Comparison of ENCODE assay signal across 14 cellular contexts in the genomic region with DNA sequence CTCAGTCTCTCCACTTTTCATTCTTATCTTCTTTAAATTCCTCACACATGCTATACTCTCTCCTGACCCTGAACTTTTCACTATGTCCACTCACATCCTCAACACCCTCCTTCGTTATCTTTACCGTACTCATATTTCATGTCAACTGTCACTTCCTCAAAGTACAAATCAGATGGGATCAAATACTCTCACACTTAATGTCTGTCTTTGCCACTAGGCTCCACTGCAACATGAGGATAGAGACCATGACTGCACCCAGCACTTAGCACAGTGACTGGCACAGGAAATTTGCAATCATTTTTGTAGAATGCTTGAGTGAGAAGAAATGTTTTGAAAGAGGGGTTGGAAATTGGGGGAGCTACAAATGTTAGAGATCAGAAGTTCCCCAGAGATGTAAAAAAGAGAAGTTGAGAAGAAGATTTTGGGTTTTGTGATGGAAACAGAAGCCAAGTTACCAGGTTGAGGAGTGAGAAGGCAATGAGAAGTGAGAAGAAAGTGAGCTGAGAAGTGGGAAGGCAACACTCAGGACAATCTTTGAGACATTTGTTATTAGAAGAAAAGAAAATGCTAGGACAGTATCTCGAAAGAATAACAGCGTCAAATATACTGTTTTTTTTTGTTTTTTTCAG.
A peak's percentile ranks its signal among the peaks of the same experiment; 100 is the strongest.
DNase-seq lines count a peak whose midpoint lies in the region; ATAC-seq and TF ChIP-seq lines count a peak whose summit lies in the region.
"Had no signal": no experiment of that assay in that cellular context is flagged by ENCODE, and none has a peak within 500 bp of the region (broad histone marks: within the 10 kb centered on the region; RNA-seq: fewer than 3 reads in every experiment).

No MANE protein-coding gene starts in this region.

- DNase-seq in NOMO-1 treated with dmso at 0.1 percent for 144 hours (lab: John Stamatoyannopoulos, UW; ENCODE audit: unreplicated experiment) (peak; percentile 9), activated B cell treated with CpG ODN at 0.5 μM for 24 hours (no peak)
- DNase-seq in naive thymus-derived CD8-positive, alpha-beta T cell = peak in 1 of 10 donors; percentile 1
- no peak for DNase-seq in stimulated activated CD4-positive, alpha-beta T cell treated with anti-CD3 and anti-CD28 coated beads, Interleukin-2, amount 100 ng/mL, for 48 hours
- DNase-seq: DMS79 treated with DMSO at 0.1 percent for 48 hours, KBM-7, NCI-H1694 treated with DMSO at 0.1 percent for 48 hours, NCI-H226, NCI-H524 treated with DMSO at 0.1 percent for 48 hours, SHP77 had no signal

- ATAC-seq in activated B cell treated with CpG ODN at 0.5 μM for 24 hours (ENCODE audit: low read depth) = peak; percentile 84
- ATAC-seq in naive thymus-derived CD8-positive, alpha-beta T cell = peak; percentile 45 to 49
- ATAC-seq in HG03175 (IDR thresholded peaks at IDR 0.05; ENCODE audit: unreplicated experiment) = no peak
- no peak for ATAC-seq in GM18858 (IDR thresholded peaks at IDR 0.05; ENCODE audit: unreplicated experiment)

- no peaks in the 10 kb centered on the region for H3K36me3 ChIP-seq in Loucy (ENCODE audit: insufficient read depth, low read length)

- intact Hi-C loops in activated B cell treated with CpG ODN at 0.5 μM for 24 hours (cut with micrococcal nuclease) = loop anchor here (1.0 kb wide), 2 partner anchors 58 to 166 kb away; no protein-coding TSS in a partner anchor

- H4K20me1 ChIP-seq in Loucy (ENCODE audit: insufficient read depth, low read length, poor library complexity, severe bottlenecking) = no peaks in the 10 kb centered on the region

- no peak overlapping the region for H3K4me3 ChIP-seq in Loucy (ENCODE audit: low read length, poor library complexity, severe bottlenecking)
- H3K4me3 ChIP-seq: SK-N-MC had no signal

- TF ChIP-seq CTCF in Loucy (conservative IDR thresholded peaks at IDR 0.05; ENCODE audit: low read length) (0 out of 2 replicates have a peak, but pooled peaks have one; percentile 17), activated B cell treated with CpG ODN at 0.5 μM for 24 hours (IDR thresholded peaks at IDR 0.05) (no peak)

- CTCF ChIA-PET in activated B cell treated with CpG ODN at 0.5 μM for 24 hours (lab: Charles Lee) = interaction anchor here (1.0 to 2.5 kb wide), 3 partner anchors 49 to 167 kb away, joined by 3 to 17 read pairs (median 5); no protein-coding TSS in a partner anchor

- no peak overlapping the region for H3K4me3 Mint-ChIP-seq in activated B cell treated with CpG ODN at 0.5 μM for 24 hours
- no peak overlapping the region for H3K4me3 Mint-ChIP-seq in naive thymus-derived CD8-positive, alpha-beta T cell

- no peaks in the 10 kb centered on the region for H3K9me2 ChIP-seq in Loucy (replicated peaks; ENCODE audit: low read depth, low read length)

- H3K4me1 ChIP-seq in Loucy (ENCODE audit: insufficient read depth, low read length, poor library complexity, severe bottlenecking) = no peaks in the 10 kb centered on the region

- no peaks in the 10 kb centered on the region for H3K9me3 ChIP-seq in Loucy (ENCODE audit: insufficient read depth, low read depth, low read length)

- peaks cover 7% of the 10 kb centered on the region for H3K4me1 Mint-ChIP-seq in activated B cell treated with CpG ODN at 0.5 μM for 24 hours
- H3K4me1 Mint-ChIP-seq in naive thymus-derived CD8-positive, alpha-beta T cell = peaks cover 0 to 5% (median 2%) of the 10 kb centered on the region in 4 donors

- no peaks in the 10 kb centered on the region for H3K27me3 Mint-ChIP-seq in activated B cell treated with CpG ODN at 0.5 μM for 24 hours
- no peaks in the 10 kb centered on the region for H3K27me3 Mint-ChIP-seq in naive thymus-derived CD8-positive, alpha-beta T cell

- no peaks in the 10 kb centered on the region for H3K9me3 Mint-ChIP-seq in activated B cell treated with CpG ODN at 0.5 μM for 24 hours
- no peaks in the 10 kb centered on the region for H3K9me3 Mint-ChIP-seq in naive thymus-derived CD8-positive, alpha-beta T cell

- H3K36me3 Mint-ChIP-seq in activated B cell treated with CpG ODN at 0.5 μM for 24 hours (ENCODE audit: low read depth) = peaks cover 15% of the 10 kb centered on the region
- H3K36me3 Mint-ChIP-seq in naive thymus-derived CD8-positive, alpha-beta T cell = peaks cover 16 to 26% (median 19%) of the 10 kb centered on the region in 3 donors

- H3K27me3 ChIP-seq in Loucy (ENCODE audit: insufficient read depth, low read length, poor library complexity, severe bottlenecking) = no peaks in the 10 kb centered on the region

- no peaks in the 10 kb centered on the region for H3K79me2 ChIP-seq in Loucy (ENCODE audit: insufficient read depth, low read length)

- no peak overlapping the region for H3K4me2 ChIP-seq in Loucy (ENCODE audit: low read depth, low read length, poor library complexity, severe bottlenecking)

- no peaks in the 10 kb centered on the region for H3F3A ChIP-seq in Loucy (ENCODE audit: low read depth)

- POLR2A ChIA-PET in activated B cell treated with CpG ODN at 0.5 μM for 24 hours (lab: Charles Lee) = no interaction called here
- POLR2A ChIA-PET in naive thymus-derived CD8-positive, alpha-beta T cell (lab: Charles Lee) = no interaction called here

- H3K27ac Mint-ChIP-seq in activated B cell treated with CpG ODN at 0.5 μM for 24 hours = no peak overlapping the region
- H3K27ac Mint-ChIP-seq in naive thymus-derived CD8-positive, alpha-beta T cell = no peak overlapping the region

- H2AFZ ChIP-seq in Loucy (ENCODE audit: low read length) = no peak overlapping the region

- H3K9ac ChIP-seq in Loucy (ENCODE audit: low read depth, low read length, poor library complexity, severe bottlenecking) = no peak overlapping the region

Comparison
In these comparisons a context has a peak if more than half of its experiments do, and no peak if none do; other contexts are left out.
1. ATAC-seq: peak in activated B cell treated with CpG ODN at 0.5 μM for 24 hours (single experiment) and naive thymus-derived CD8-positive, alpha-beta T cell (2 of 2); none in HG03175 (single experiment) and GM18858 (single experiment).